Comparison of ENCODE assay signal across 16 cellular contexts in the genomic region with DNA sequence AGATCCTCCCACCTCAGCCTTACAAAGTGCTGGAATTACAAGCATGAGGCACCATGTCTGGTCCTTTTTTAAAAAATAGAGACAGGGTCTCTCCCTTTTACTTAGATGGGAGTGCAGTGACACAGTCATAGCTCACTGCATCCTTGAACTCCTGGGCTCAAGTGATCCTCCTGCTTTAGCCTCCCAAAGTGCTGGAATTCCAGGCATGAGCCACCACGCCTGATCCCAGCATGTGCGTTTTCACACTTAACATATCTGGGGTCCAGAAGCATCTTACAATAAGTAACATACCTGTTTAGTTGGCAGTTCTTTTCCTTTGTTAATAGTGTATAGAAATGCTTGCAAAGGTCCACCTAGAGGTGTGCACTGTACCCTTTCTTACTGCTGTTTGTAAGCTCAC.
A peak's percentile ranks its signal among the peaks of the same experiment; 100 is the strongest.
DNase-seq lines count a peak whose midpoint lies in the region; ATAC-seq and TF ChIP-seq lines count a peak whose summit lies in the region.
"Had no signal": no experiment of that assay in that cellular context is flagged by ENCODE, and none has a peak within 500 bp of the region (broad histone marks: within the 10 kb centered on the region; RNA-seq: fewer than 3 reads in every experiment).

No MANE protein-coding gene starts in this region.

- WGBS in IMR-90 (ENCODE audit: extremely low coverage in 2 of 2, insufficient read length in 1 of 2), 2 experiments = no CpG with 5 or more reads among the region's 2 CpGs

- no peak overlapping the region for H2BK120ac ChIP-seq in IMR-90 (ENCODE audit: low read depth, low read length)

- H3K4me1 Mint-ChIP-seq in activated CD4-positive, alpha-beta T cell treated with anti-CD3 and anti-CD28 coated beads, Interleukin-2, amount 10 ng/mL, durations not matched to agents 7 days and 5 days = peaks cover 81% of the 10 kb centered on the region
- H3K4me1 Mint-ChIP-seq in activated naive CD8-positive, alpha-beta T cell (ENCODE audit: low read depth) = peaks cover 65% of the 10 kb centered on the region
- peaks cover 59 to 89% (median 80%) of the 10 kb centered on the region in 7 donors for H3K4me1 Mint-ChIP-seq in naive thymus-derived CD4-positive, alpha-beta T cell

- H2AK5ac ChIP-seq in IMR-90 (ENCODE audit: low read depth, low read length) = no peak overlapping the region; the same call in 1 of the 2 replicates

- H3K9me3 ChIP-seq in IMR-90 (ENCODE audit: control insufficient read depth, insufficient read depth, low read length) = no peaks in the 10 kb centered on the region
- no peaks in the 10 kb centered on the region for H3K9me3 ChIP-seq in naive thymus-derived CD4-positive, alpha-beta T cell (ENCODE audit: control insufficient read depth in 2 of 3, low read length in 3 of 3)
- H3K9me3 ChIP-seq: BLaER1, right lobe of liver had no signal

- H3K14ac ChIP-seq in IMR-90 (replicated peaks; ENCODE audit: low read depth, low read length) = 0 out of 2 replicates have a peak overlapping the region, but pooled peaks have one; percentile 47

- TF ChIP-seq POLR2A in IMR-90 (IDR thresholded peaks at IDR 0.05; ENCODE audit: low read depth, low read length) = no peak

- H3K27me3 ChIP-seq in IMR-90 (ENCODE audit: control insufficient read depth, insufficient read depth, low read length) = no peaks in the 10 kb centered on the region
- H3K27me3 ChIP-seq in naive thymus-derived CD4-positive, alpha-beta T cell (ENCODE audit: control insufficient read depth in 2 of 2, insufficient read depth in 2 of 2, low read length in 2 of 2) = no peaks in the 10 kb centered on the region
- H3K27me3 ChIP-seq: BLaER1, right lobe of liver had no signal

- H2AK9ac ChIP-seq in IMR-90 (replicated peaks; ENCODE audit: low read depth, low read length, poor library complexity) = no peak overlapping the region

- H2AFZ ChIP-seq in IMR-90 (replicated peaks; ENCODE audit: low read length, poor library complexity) = no peak overlapping the region
- H2AFZ ChIP-seq: parathyroid adenoma had no signal

- peaks cover 3% of the 10 kb centered on the region for H3K9me3 Mint-ChIP-seq in activated CD4-positive, alpha-beta T cell treated with anti-CD3 and anti-CD28 coated beads, Interleukin-2, amount 10 ng/mL, durations not matched to agents 7 days and 5 days
- no peaks in the 10 kb centered on the region for H3K9me3 Mint-ChIP-seq in activated naive CD8-positive, alpha-beta T cell (ENCODE audit: low read depth)
- no peaks in the 10 kb centered on the region for H3K9me3 Mint-ChIP-seq in naive thymus-derived CD4-positive, alpha-beta T cell

- peaks cover 19% of the 10 kb centered on the region for H3K9me1 ChIP-seq in IMR-90 (ENCODE audit: insufficient read depth, low read length)

- H3K79me1 ChIP-seq in IMR-90 (ENCODE audit: low read depth in 1 of 2, low read length in 2 of 2) = peaks cover 32 to 64% of the 10 kb centered on the region in 2 experiments

- no peak overlapping the region for H3K9ac ChIP-seq in IMR-90 (ENCODE audit: low read depth, low read length)
- H3K9ac ChIP-seq: BLaER1, parathyroid adenoma had no signal

- H3K36me3 Mint-ChIP-seq in activated CD4-positive, alpha-beta T cell treated with anti-CD3 and anti-CD28 coated beads, Interleukin-2, amount 10 ng/mL, durations not matched to agents 7 days and 5 days (ENCODE audit: low read depth) = peaks cover 47% of the 10 kb centered on the region
- peaks cover 13% of the 10 kb centered on the region for H3K36me3 Mint-ChIP-seq in activated naive CD8-positive, alpha-beta T cell
- peaks cover 0 to 39% (median 14%) of the 10 kb centered on the region in 5 donors for H3K36me3 Mint-ChIP-seq in naive thymus-derived CD4-positive, alpha-beta T cell

- H3K18ac ChIP-seq in IMR-90 (ENCODE audit: low read depth, low read length) = no peak overlapping the region

- no peaks in the 10 kb centered on the region for H4K20me1 ChIP-seq in IMR-90 (ENCODE audit: insufficient read depth, low read length)

- H4K8ac ChIP-seq in IMR-90 (ENCODE audit: low read depth in 2 of 2, low read length in 2 of 2) = no peak overlapping the region

- DNase-seq in activated CD4-positive, alpha-beta T cell treated with anti-CD3 and anti-CD28 coated beads, Interleukin-2, amount 10 ng/mL, durations not matched to agents 7 days and 5 days = no peak
- no peak for DNase-seq in activated CD4-positive, alpha-beta T cell treated with anti-CD3 and anti-CD28 coated beads, Interleukin-2, amount 50 U/mL, for 4 hours
- DNase-seq in IMR-90 = no peak
- DNase-seq in naive thymus-derived CD4-positive, alpha-beta T cell = peak in 1 of 9 donors; percentile 3
- DNase-seq in NCI-H510A (lab: John Stamatoyannopoulos, UW) = no peak
- no peak for DNase-seq in stimulated activated naive CD4-positive, alpha-beta T cell treated with Interleukin-2 at 50 U/mL for 16 hours (lab: John Stamatoyannopoulos, UW)
- DNase-seq: anterior cingulate cortex, erythroblast, foreskin melanocyte, NCI-H524, right lobe of liver, RPMI8226 had no signal

- H2BK5ac ChIP-seq in IMR-90 (ENCODE audit: low read depth, low read length, poor library complexity, severe bottlenecking) = no peak overlapping the region

- no peak for TF ChIP-seq CTCF in IMR-90 (conservative IDR thresholded peaks at IDR 0.05; ENCODE audit: low read depth, low read length)

- TF ChIP-seq RAD21 in IMR-90 (IDR thresholded peaks at IDR 0.05; ENCODE audit: low read length) = no peak

- CTCF ChIA-PET in activated CD4-positive, alpha-beta T cell treated with anti-CD3 and anti-CD28 coated beads, Interleukin-2, amount 10 ng/mL, durations not matched to agents 7 days and 5 days (lab: Charles Lee) = interaction anchor here (0.6 to 3.4 kb wide), 5 partner anchors 13 to 47 kb away, joined by 3 to 20 read pairs (median 3); no protein-coding TSS in a partner anchor
- CTCF ChIA-PET in IMR-90 (lab: Yijun Ruan, JAX) = interaction anchor here (0.5 kb wide), 1 partner anchor 46 kb away, joined by 3 read pairs; no protein-coding TSS in a partner anchor
- CTCF ChIA-PET in naive thymus-derived CD4-positive, alpha-beta T cell (lab: Charles Lee) = interaction anchor here (1.0 kb wide), 1 partner anchor 191 kb away, joined by 4 read pairs; no protein-coding TSS in a partner anchor

- dilution Hi-C loops in IMR-90 (cut with HindIII; ENCODE audit: low sequenced_read_pairs, unreplicated experiment) = no loop called here

- no peak overlapping the region for H3K4me3 Mint-ChIP-seq in activated CD4-positive, alpha-beta T cell treated with anti-CD3 and anti-CD28 coated beads, Interleukin-2, amount 10 ng/mL, durations not matched to agents 7 days and 5 days
- no peak overlapping the region for H3K4me3 Mint-ChIP-seq in activated naive CD8-positive, alpha-beta T cell
- H3K4me3 Mint-ChIP-seq in naive thymus-derived CD4-positive, alpha-beta T cell = peak overlapping the region in 7 of 10 donors; percentile 66 to 91 (median 77)

- peak overlapping the region; percentile 93 for H3K27ac Mint-ChIP-seq in activated CD4-positive, alpha-beta T cell treated with anti-CD3 and anti-CD28 coated beads, Interleukin-2, amount 10 ng/mL, durations not matched to agents 7 days and 5 days
- peak overlapping the region; percentile 88 for H3K27ac Mint-ChIP-seq in activated naive CD8-positive, alpha-beta T cell
- H3K27ac Mint-ChIP-seq in naive thymus-derived CD4-positive, alpha-beta T cell = peak overlapping the region in 8 of 9 donors; percentile 89 to 96 (median 92)

- H3K56ac ChIP-seq in IMR-90 (ENCODE audit: extremely low read depth, insufficient read depth, low read length) = no peak overlapping the region

- H3K4me1 ChIP-seq in IMR-90 (ENCODE audit: control insufficient read depth, insufficient read depth, low read length) = peaks cover 7% of the 10 kb centered on the region
- H3K4me1 ChIP-seq in naive thymus-derived CD4-positive, alpha-beta T cell (ENCODE audit: control insufficient read depth in 2 of 2, insufficient read depth in 2 of 2, low read length in 2 of 2) = peaks cover 28 to 54% of the 10 kb centered on the region in 2 donors
- H3K4me1 ChIP-seq: parathyroid adenoma, right lobe of liver had no signal

- no TSS peak for BruUV-seq in IMR-90 (replicated peaks; lab: Mats Ljungman, UMichigan)

- peak overlapping the region; percentile 62; the same call in 1 of the 2 replicates for H2BK20ac ChIP-seq in IMR-90 (ENCODE audit: low read depth, low read length)

- H3K23ac ChIP-seq in IMR-90 (ENCODE audit: low read depth, low read length) = no peak overlapping the region

- POLR2A ChIA-PET in activated CD4-positive, alpha-beta T cell treated with anti-CD3 and anti-CD28 coated beads, Interleukin-2, amount 10 ng/mL, durations not matched to agents 7 days and 5 days (lab: Charles Lee) = no interaction called here
- POLR2A ChIA-PET in IMR-90 (lab: Charles Lee; ENCODE audit: unreplicated experiment) = no interaction called here
- POLR2A ChIA-PET in naive thymus-derived CD4-positive, alpha-beta T cell (lab: Charles Lee) = interaction anchor here (0.6 to 1.8 kb wide), 7 partner anchors 8 to 135 kb away, joined by 3 to 9 read pairs (median 4); no protein-coding TSS in a partner anchor

- 0 out of 2 replicates have a peak, but pooled peaks cover 4% of the 10 kb centered on the region for H3K36me3 ChIP-seq in IMR-90 (ENCODE audit: control insufficient read depth, insufficient read depth, low read length)
- no peaks in the 10 kb centered on the region for H3K36me3 ChIP-seq in naive thymus-derived CD4-positive, alpha-beta T cell (ENCODE audit: control insufficient read depth in 2 of 3, insufficient read depth in 3 of 3, low read length in 3 of 3)

- no peak overlapping the region for H4K91ac ChIP-seq in IMR-90 (ENCODE audit: insufficient read depth, low read depth, low read length)

- no peak overlapping the region for H3K4me3 ChIP-seq in IMR-90 (ENCODE audit: insufficient read depth, low read depth, low read length)
- H3K4me3 ChIP-seq in naive thymus-derived CD4-positive, alpha-beta T cell (ENCODE audit: low read length) = no peak overlapping the region
- H3K4me3 ChIP-seq: BLaER1, right lobe of liver had no signal

- H3K27ac ChIP-seq in IMR-90 (ENCODE audit: insufficient read depth, low read length) = no peak overlapping the region
- H3K27ac ChIP-seq in naive thymus-derived CD4-positive, alpha-beta T cell (ENCODE audit: low read depth, low read length) = peak overlapping the region; percentile 69
- H3K27ac ChIP-seq: BLaER1, parathyroid adenoma, right lobe of liver had no signal

- H3K4ac ChIP-seq in IMR-90 (ENCODE audit: low read depth, low read length) = 0 out of 2 replicates have a peak overlapping the region, but pooled peaks have one; percentile 21

- ATAC-seq in IMR-90 (ENCODE audit: low read depth) (no peak), GM21447 (IDR thresholded peaks at IDR 0.05; ENCODE audit: unreplicated experiment) (no peak)
- ATAC-seq in naive thymus-derived CD4-positive, alpha-beta T cell = no peak
- ATAC-seq: right lobe of liver had no signal

- in situ Hi-C loops in IMR-90 (cut with MboI; ENCODE audit: low sequenced_read_pairs) = no loop called here

- intact Hi-C loops in IMR-90 (cut with micrococcal nuclease) = no loop called here
- intact Hi-C loops in naive thymus-derived CD4-positive, alpha-beta T cell (cut with micrococcal nuclease) = loop anchor here in 1 of 2 donors (10.0 kb wide), 1 partner anchor 311 kb away; no protein-coding TSS in a partner anchor

- H3K27me3 Mint-ChIP-seq in activated CD4-positive, alpha-beta T cell treated with anti-CD3 and anti-CD28 coated beads, Interleukin-2, amount 10 ng/mL, durations not matched to agents 7 days and 5 days = no peaks in the 10 kb centered on the region
- H3K27me3 Mint-ChIP-seq in activated naive CD8-positive, alpha-beta T cell = no peaks in the 10 kb centered on the region
- H3K27me3 Mint-ChIP-seq in naive thymus-derived CD4-positive, alpha-beta T cell = no peaks in the 10 kb centered on the region

- no peak overlapping the region for H4K5ac ChIP-seq in IMR-90 (ENCODE audit: low read depth, low read length)

- H2BK15ac ChIP-seq in IMR-90 (ENCODE audit: low read depth, low read length) = no peak overlapping the region

- H3K4me2 ChIP-seq in IMR-90 (ENCODE audit: low read depth, low read length) = no peak overlapping the region
- H3K4me2 ChIP-seq: BLaER1 had no signal

Comparison
In these comparisons a context has a peak if more than half of its experiments do, and no peak if none do; other contexts are left out.
1. H3K4me3 Mint-ChIP-seq: peak in naive thymus-derived CD4-positive, alpha-beta T cell (7 of 10); none in activated CD4-positive, alpha-beta T cell treated with anti-CD3 and anti-CD28 coated beads, Interleukin-2, amount 10 ng/mL, durations not matched to agents 7 days and 5 days (single experiment) and activated naive CD8-positive, alpha-beta T cell (single experiment).
2. Peak in every context shown above with its lines, with median percentiles within 50 percentile points of each other: H3K27ac Mint-ChIP-seq.